In genomic region chr16:10557750-10558149, GRCh38 we compare ENCODE assay signal across 25 cellular contexts. TPM values are rescaled to one million over a fixed set of nuclear protein-coding genes. Genes with fewer than 3 reads are reported as not detected.
DNase-seq lines count a peak whose midpoint lies in the region; ATAC-seq, FAIRE-seq and TF ChIP-seq lines count a peak whose summit lies in the region.
"Had no signal": no experiment of that assay in that cellular context is flagged by ENCODE, and none has a peak within 500 bp of the region (broad histone marks: within the 10 kb centered on the region; RNA-seq: fewer than 3 reads in every experiment).

No MANE protein-coding gene starts in this region.

- no peak for FAIRE-seq in kidney (lab: Jason Lieb, UNC)
- FAIRE-seq: astrocyte, H1, islet of Langerhans had no signal

- H3K9me3 ChIP-seq in right atrium auricular region, result peaks cover 0 to 10% of the 10 kb centered on the region in 2 donors
- H3K9me3 ChIP-seq in kidney (ENCODE audit: control insufficient read depth in 1 of 2, low read length in 2 of 2), result no peaks in the 10 kb centered on the region
- no peaks in the 10 kb centered on the region for H3K9me3 ChIP-seq in skeletal muscle tissue (ENCODE audit: control insufficient read depth in 3 of 3, low read length in 3 of 3)
- H3K9me3 ChIP-seq in upper lobe of right lung, result no peaks in the 10 kb centered on the region
- H3K9me3 ChIP-seq: neutrophil had no signal

- H3K4me3 ChIP-seq in right atrium auricular region (no peak overlapping the region), kidney (ENCODE audit: low read length in 2 of 2) (no peak overlapping the region), skeletal muscle tissue (ENCODE audit: low read length in 3 of 3) (no peak overlapping the region), upper lobe of right lung (no peak overlapping the region)

- H3K4me1 ChIP-seq in right atrium auricular region, result peaks cover 0 to 91% of the 10 kb centered on the region in 2 donors
- peaks cover 4 to 6% of the 10 kb centered on the region in 2 donors for H3K4me1 ChIP-seq in kidney (ENCODE audit: control insufficient read depth in 1 of 2, insufficient read depth in 1 of 2, low read depth in 1 of 2, low read length in 2 of 2)
- H3K4me1 ChIP-seq in skeletal muscle tissue (ENCODE audit: control insufficient read depth in 3 of 3, insufficient read depth in 3 of 3, low read length in 3 of 3), result peaks cover 43 to 64% (median 56%) of the 10 kb centered on the region in 3 donors
- H3K4me1 ChIP-seq in upper lobe of right lung, result peaks cover 60% of the 10 kb centered on the region
- H3K4me1 ChIP-seq: foreskin keratinocyte had no signal

- H3K27me3 ChIP-seq in right atrium auricular region, result no peaks in the 10 kb centered on the region
- H3K27me3 ChIP-seq in skeletal muscle tissue (ENCODE audit: control insufficient read depth in 3 of 3, insufficient read depth in 3 of 3, low read length in 3 of 3), result no peaks in the 10 kb centered on the region
- H3K27me3 ChIP-seq in upper lobe of right lung, result no peaks in the 10 kb centered on the region
- H3K27me3 ChIP-seq: foreskin keratinocyte had no signal

- H3K36me3 ChIP-seq in right atrium auricular region (no peaks in the 10 kb centered on the region), kidney (ENCODE audit: control insufficient read depth in 1 of 2, insufficient read depth in 2 of 2, low read length in 2 of 2) (no peaks in the 10 kb centered on the region), skeletal muscle tissue (ENCODE audit: control insufficient read depth in 3 of 3, insufficient read depth in 3 of 3, low read length in 3 of 3) (no peaks in the 10 kb centered on the region), upper lobe of right lung (no peaks in the 10 kb centered on the region)
- H3K36me3 ChIP-seq: neutrophil had no signal

- DNase-seq in right atrium auricular region (ENCODE audit: low spot score) (no peak), Right ventricle myocardium inferior (ENCODE audit: missing footprints) (no peak), kidney (peak; percentile 20), upper lobe of right lung (no peak), NCI-H1436 (lab: John Stamatoyannopoulos, UW) (no peak)
- no peak for DNase-seq in effector CD4-positive, alpha-beta T cell
- DNase-seq: activated CD4-positive, alpha-beta T cell treated with anti-CD3 and anti-CD28 coated beads for 1 hour; activated T-cell treated with anti-CD3 and anti-CD28 coated beads, Interleukin-2, amount 50 U/mL, for 72 hours; COR-L47; foreskin keratinocyte; Kasumi-1; NCI-H1048; NCI-H82; retina; SHP77; trophoblast cell had no signal

- ATAC-seq in Right ventricle myocardium inferior, result no peak
- no peak for ATAC-seq in upper lobe of right lung
- ATAC-seq in GM18868 (IDR thresholded peaks at IDR 0.05; ENCODE audit: unreplicated experiment), result no peak
- ATAC-seq: activated T-cell treated with anti-CD3 and anti-CD28 coated beads, Interleukin-2, amount 50 U/mL, for 72 hours; foreskin keratinocyte had no signal

- H3K9ac ChIP-seq in kidney (ENCODE audit: low read length in 2 of 2), result no peak overlapping the region
- no peak overlapping the region for H3K9ac ChIP-seq in skeletal muscle tissue (ENCODE audit: low read depth in 1 of 3, low read length in 3 of 3)

- intact Hi-C loops in Right ventricle myocardium inferior (cut with DNase I), result loop anchor here (1.0 to 5.0 kb wide), 2 partner anchors 23 to 180 kb away; partner anchors contain the start of gene EMP2
- intact Hi-C loops in kidney (cut with DNase I), result no loop called here
- intact Hi-C loops in upper lobe of right lung (cut with DNase I), result no loop called here

- no peak for TF ChIP-seq CTCF in right atrium auricular region (IDR thresholded peaks at IDR 0.05)
- TF ChIP-seq CTCF in kidney (IDR thresholded peaks at IDR 0.05; ENCODE audit: borderline replicate concordance, extremely low read depth, insufficient read depth), result no peak
- TF ChIP-seq CTCF in upper lobe of right lung (IDR thresholded peaks at IDR 0.05), result no peak

- H3K27ac ChIP-seq in right atrium auricular region (peak overlapping the region; percentile 90 to 96), kidney (ENCODE audit: low read depth in 2 of 2, low read length in 2 of 2) (no peak overlapping the region), skeletal muscle tissue (ENCODE audit: low read depth, low read length) (peak overlapping the region; percentile 92), upper lobe of right lung (peak overlapping the region; percentile 82)
- H3K27ac ChIP-seq: epithelial cell of prostate, foreskin keratinocyte, neutrophil had no signal

RNA-seq across cellular contexts. Expression of gene EMP2, which starts 22.6 kb away (rescaled TPM):
- 10 to 100 TPM; 40.3 to 66.8 TPM for total RNA-seq in right atrium auricular region
- 110 TPM for total RNA-seq in Right ventricle myocardium inferior
- 25.8 TPM for total RNA-seq in kidney
- polyA plus RNA-seq in kidney (ENCODE audit: insufficient read depth, low read depth, low replicate concordance), result 14.5 TPM
- 42.8 TPM for total RNA-seq in skeletal muscle tissue
- total RNA-seq in upper lobe of right lung, result 726 TPM
- total RNA-seq: activated CD8-positive, alpha-beta memory T cell treated with anti-CD3 and anti-CD28 coated beads for 36 hours; OCI-LY7 had no signal

Comparison
In these comparisons a context has a peak if more than half of its experiments do, and no peak if none do; other contexts are left out.
1. H3K27ac ChIP-seq: peak in right atrium auricular region (2 of 2), skeletal muscle tissue (single experiment) and upper lobe of right lung (single experiment); none in kidney (0 of 2).